ENCODE assay signal across 1 cellular context in the genomic region with DNA sequence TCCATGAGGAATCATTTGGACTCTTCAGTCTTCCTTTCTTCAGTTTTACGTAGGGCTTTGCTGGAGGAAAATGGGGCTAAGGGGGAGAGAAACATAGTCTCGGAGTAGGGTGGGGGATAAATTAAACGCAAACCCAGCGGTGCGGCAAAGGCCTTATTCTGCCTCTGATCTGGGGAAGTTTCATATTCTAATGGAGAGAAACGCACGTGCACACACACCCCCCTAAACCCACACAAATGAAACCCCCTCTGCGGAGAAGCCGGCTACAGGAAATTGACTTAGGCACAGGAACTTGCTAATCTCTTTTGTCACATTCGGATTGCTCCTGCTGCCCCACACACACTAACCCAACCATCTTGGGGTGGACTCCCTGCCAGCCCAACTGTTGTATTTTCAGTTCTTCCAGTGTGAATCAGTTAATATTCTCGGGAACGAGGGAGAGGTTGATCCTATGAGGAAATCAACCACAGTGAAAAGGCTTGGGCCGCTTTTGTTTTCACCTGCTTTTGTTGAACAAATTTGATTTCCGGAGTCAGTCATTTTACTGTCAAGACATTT.
A peak's percentile ranks its signal among the peaks of the same experiment; 100 is the strongest.
TF ChIP-seq lines count a peak whose summit lies in the region.

A gene with protein sequence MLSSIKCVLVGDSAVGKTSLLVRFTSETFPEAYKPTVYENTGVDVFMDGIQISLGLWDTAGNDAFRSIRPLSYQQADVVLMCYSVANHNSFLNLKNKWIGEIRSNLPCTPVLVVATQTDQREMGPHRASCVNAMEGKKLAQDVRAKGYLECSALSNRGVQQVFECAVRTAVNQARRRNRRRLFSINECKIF (plus strand): TSS at position 308 of the 558 bp plus-strand sequence. CDS start 46,356 bp downstream, outside the sequence.

TF ChIP-seq in GM12878, 131 proteins besides CTCF, POLR2A, EP300 and RAD21 (continued from another document):
- peak; percentile 19 for TF ChIP-seq CUX1 (IDR thresholded peaks at IDR 0.05; ENCODE audit: insufficient replicate concordance, low read depth, low read length)
- TF ChIP-seq NR2F1 (conservative IDR thresholded peaks at IDR 0.05): peak; percentile 61
- TF ChIP-seq SUZ12 (IDR thresholded peaks at IDR 0.05; ENCODE audit: unreplicated experiment): no peak
- TF ChIP-seq RBBP5 (conservative IDR thresholded peaks at IDR 0.05): no peak
- peak; percentile 47 for TF ChIP-seq RELA (IDR thresholded peaks at IDR 0.05; ENCODE audit: borderline replicate concordance, partially characterized antibody)
